ENCODE assay signal across 8 cellular contexts in the genomic region with DNA sequence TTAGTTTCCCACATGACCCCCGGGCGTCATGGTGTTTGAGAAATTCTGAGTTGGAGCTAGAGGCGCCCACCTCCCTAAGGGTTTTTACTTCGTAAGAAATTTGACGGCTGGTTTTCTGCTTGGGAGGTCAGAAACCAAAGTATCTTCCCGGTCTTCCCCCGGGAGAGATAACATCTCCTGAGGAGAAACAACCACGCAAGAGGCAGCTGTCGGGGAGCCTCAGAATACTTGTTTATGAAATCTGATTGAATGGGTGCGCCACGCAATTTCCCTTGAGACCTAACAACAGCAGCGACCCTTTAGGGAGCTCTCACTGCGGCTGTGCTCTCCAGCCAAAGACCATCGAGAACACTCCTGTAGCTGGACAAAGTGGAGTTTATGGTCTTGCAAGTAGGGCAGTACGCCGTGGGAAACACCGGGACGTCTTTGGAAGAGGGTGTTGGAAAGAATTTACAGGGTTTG. TPM values are rescaled to one million over a fixed set of nuclear protein-coding genes. Genes with fewer than 3 reads are reported as not detected.
DNase-seq lines count a peak whose midpoint lies in the region; ATAC-seq, FAIRE-seq and TF ChIP-seq lines count a peak whose summit lies in the region.

No MANE protein-coding gene starts in this region.

- POLR2A ChIA-PET in PC-3 (lab: Charles Lee; ENCODE audit: unreplicated experiment) = interaction anchor here (0.5 to 1.2 kb wide), 7 partner anchors 119 to 1637 kb away, joined by 3 to 6 read pairs (median 4); a partner anchor contains a TSS

- H3K27me3 ChIP-seq in PC-3 (ENCODE audit: low read length) (no peaks in the 10 kb centered on the region), left lung (no peaks in the 10 kb centered on the region), suprapubic skin (no peaks in the 10 kb centered on the region)

- TF ChIP-seq POLR2A in suprapubic skin (IDR thresholded peaks at IDR 0.05) = no peak

- CTCF ChIA-PET in Calu3 (lab: Charles Lee) = interaction anchor here (0.6 to 2.0 kb wide), 18 partner anchors 11 to 1682 kb away, joined by 3 to 9 read pairs (median 4); a partner anchor contains a TSS
- CTCF ChIA-PET in PC-3 (lab: Charles Lee) = interaction anchor here (0.5 to 1.0 kb wide), 4 partner anchors 558 to 1262 kb away, joined by 3 to 8 read pairs (median 4); a partner anchor contains a TSS

- H3K36me3 Mint-ChIP-seq in Calu3 (ENCODE audit: insufficient read depth, unreplicated experiment) = peaks cover 57% of the 10 kb centered on the region
- H3K36me3 Mint-ChIP-seq in central memory CD8-positive, alpha-beta T cell (ENCODE audit: insufficient read depth) = peaks cover 39% of the 10 kb centered on the region

- peaks cover 40% of the 10 kb centered on the region for H4K20me1 ChIP-seq in PC-3 (ENCODE audit: low read length)

- peak overlapping the region; percentile 100 for H3K27ac Mint-ChIP-seq in Calu3 (ENCODE audit: unreplicated experiment)
- H3K27ac Mint-ChIP-seq in central memory CD8-positive, alpha-beta T cell (ENCODE audit: low read depth) = peak overlapping the region; percentile 96

- H3K4me1 ChIP-seq in PC-3 (ENCODE audit: insufficient read depth, low read length) (peaks cover 27% of the 10 kb centered on the region; the same call in 1 of the 2 replicates), left lung (peaks cover 17 to 41% of the 10 kb centered on the region in 2 donors), suprapubic skin (peaks cover 37% of the 10 kb centered on the region)

- BruUV-seq in Calu3 (replicated peaks; lab: Mats Ljungman, UMichigan) (TSS peak; percentile 96), PC-3 (replicated peaks; lab: Mats Ljungman, UMichigan) (TSS peak; percentile 96)

- no peak overlapping the region for H3K27ac ChIP-seq in PC-3 (ENCODE audit: low read length)
- peak overlapping the region; percentile 97 to 99 for H3K27ac ChIP-seq in left lung
- H3K27ac ChIP-seq in suprapubic skin = peak overlapping the region; percentile 97

- ATAC-seq in PC-3 (peak; percentile 5), left lung (peak; percentile 8)
- no peak for ATAC-seq in central memory CD8-positive, alpha-beta T cell (replicated peaks; ENCODE audit: extremely low read depth, poor library complexity, severe bottlenecking)

- no peak for TF ChIP-seq EP300 in suprapubic skin (IDR thresholded peaks at IDR 0.05)

- under 1% methylated on average over 18 of the region's 18 CpGs for WGBS in suprapubic skin

- peak overlapping the region; percentile 99 for H3K4me3 Mint-ChIP-seq in Calu3 (ENCODE audit: low read depth, unreplicated experiment)
- peak overlapping the region; percentile 99 for H3K4me3 Mint-ChIP-seq in central memory CD8-positive, alpha-beta T cell

- H3K36me3 ChIP-seq in PC-3 (ENCODE audit: low read depth, low read length) (peaks cover 15% of the 10 kb centered on the region; the same call in 1 of the 2 replicates), left lung (peaks cover 0 to 11% of the 10 kb centered on the region in 2 donors), suprapubic skin (no peaks in the 10 kb centered on the region)

- H3K9me3 ChIP-seq in PC-3 (ENCODE audit: low read length) (no peaks in the 10 kb centered on the region), left lung (no peaks in the 10 kb centered on the region), suprapubic skin (no peaks in the 10 kb centered on the region)

- H3K9ac ChIP-seq in PC-3 (ENCODE audit: low read length) = peak overlapping the region; percentile 98

- peak overlapping the region; percentile 94 for H2AFZ ChIP-seq in PC-3 (ENCODE audit: low read length)

- peaks cover 44% of the 10 kb centered on the region for H3K79me2 ChIP-seq in PC-3 (ENCODE audit: low read length)

- peak overlapping the region; percentile 96 for H3K4me2 ChIP-seq in PC-3 (ENCODE audit: low read length)

- no peaks in the 10 kb centered on the region for H3F3A ChIP-seq in PC-3 (ENCODE audit: low read length, unreplicated experiment)

- peak; percentile 36 for DNase-seq in Calu3
- DNase-seq in HCEC 1CT = peak; percentile 13
- DNase-seq in PC-3 = no peak
- DNase-seq in central memory CD8-positive, alpha-beta T cell (ENCODE audit: low spot score in 2 of 2) = no peak
- peak in 1 of 2 donors; percentile 38 for DNase-seq in left lung
- peak in 1 of 2 donors; percentile 71 for DNase-seq in suprapubic skin (ENCODE audit: low spot score in 2 of 2)
- no peak for DNase-seq in RCC 7860 (ENCODE audit: low spot score)
- DNase-seq in NCI-H1694 treated with DMSO at 0.1 percent for 48 hours (lab: John Stamatoyannopoulos, UW) = no peak

- intact Hi-C loops in Calu3 (cut with micrococcal nuclease; ENCODE audit: unreplicated experiment) = loop anchor here (1.0 to 10.0 kb wide), 2 partner anchors 17 to 448 kb away; a partner anchor contains a TSS
- intact Hi-C loops in PC-3 (cut with micrococcal nuclease) = loop anchor here (1.0 to 5.0 kb wide), 2 partner anchors 118 to 380 kb away; a partner anchor contains a TSS
- intact Hi-C loops in left lung (cut with DNase I) = no loop called here

- no peaks in the 10 kb centered on the region for H3K9me2 ChIP-seq in PC-3 (replicated peaks; ENCODE audit: low read length)

- no peaks in the 10 kb centered on the region for H3K9me3 Mint-ChIP-seq in Calu3 (ENCODE audit: low read depth, unreplicated experiment)
- no peaks in the 10 kb centered on the region for H3K9me3 Mint-ChIP-seq in central memory CD8-positive, alpha-beta T cell

- H3K4me3 ChIP-seq in PC-3 (ENCODE audit: low read length) = peak overlapping the region; percentile 97
- H3K4me3 ChIP-seq in left lung = peak overlapping the region; percentile 48 to 94
- H3K4me3 ChIP-seq in suprapubic skin = peak overlapping the region; percentile 88

- FAIRE-seq in RCC 7860 (lab: Jason Lieb, UNC) = no peak

- TF ChIP-seq CTCF in Calu3 (IDR thresholded peaks at IDR 0.05; ENCODE audit: unreplicated experiment) = no peak
- no peak for TF ChIP-seq CTCF in PC-3 (conservative IDR thresholded peaks at IDR 0.05; ENCODE audit: low read depth, low read length)
- TF ChIP-seq CTCF in left lung (IDR thresholded peaks at IDR 0.05) = no peak
- no peak for TF ChIP-seq CTCF in suprapubic skin (IDR thresholded peaks at IDR 0.05)

- peaks cover 49% of the 10 kb centered on the region for H3K4me1 Mint-ChIP-seq in Calu3 (ENCODE audit: low read depth, unreplicated experiment)
- peaks cover 45% of the 10 kb centered on the region for H3K4me1 Mint-ChIP-seq in central memory CD8-positive, alpha-beta T cell

- H3K27me3 Mint-ChIP-seq in Calu3 (ENCODE audit: unreplicated experiment) = no peaks in the 10 kb centered on the region
- H3K27me3 Mint-ChIP-seq in central memory CD8-positive, alpha-beta T cell = no peaks in the 10 kb centered on the region

RNA-seq across cellular contexts. Expression of a gene that starts 0.6 kb away (rescaled TPM):
- total RNA-seq in Calu3 (2022) = 173 and 179 TPM in 2 replicates
- total RNA-seq in PC-3 (2014; rRNA removed) = 75.4 and 83.4 TPM in 2 replicates
- 10 to 100 TPM; 59.0 to 61.6 TPM for total RNA-seq in left lung
- total RNA-seq in suprapubic skin = 10 to 100 TPM; 23.7 to 38.8 (median 38.4) TPM

Comparison
In these comparisons a context has a peak if more than half of its experiments do, and no peak if none do; other contexts are left out.
1. DNase-seq: peak in Calu3 (single experiment) and HCEC 1CT (single experiment); none in PC-3 (single experiment), central memory CD8-positive, alpha-beta T cell (0 of 2), RCC 7860 (single experiment) and NCI-H1694 treated with DMSO at 0.1 percent for 48 hours (single experiment).
2. intact Hi-C loops: an anchor here in Calu3 (1.0 to 10.0 kb wide) and PC-3 (1.0 to 5.0 kb wide); none called in left lung.
3. Peak in every context shown above with its lines, with median percentiles within 50 percentile points of each other: H3K4me3 ChIP-seq.